11 cellular contexts compared by ENCODE assay signal in genomic region chr2:68971591-68972231, GRCh38. TPM values are rescaled to one million over a fixed set of nuclear protein-coding genes. Genes with fewer than 3 reads are reported as not detected.
A peak's percentile ranks its signal among the peaks of the same experiment; 100 is the strongest.
DNase-seq lines count a peak whose midpoint lies in the region; ATAC-seq, FAIRE-seq and TF ChIP-seq lines count a peak whose summit lies in the region.
"Had no signal": no experiment of that assay in that cellular context is flagged by ENCODE, and none has a peak within 500 bp of the region (broad histone marks: within the 10 kb centered on the region; RNA-seq: fewer than 3 reads in every experiment).

No MANE protein-coding gene starts in this region.

- H3K4me3 ChIP-seq in left ventricle myocardium inferior: no peak overlapping the region

- peak; percentile 92 for FAIRE-seq in urothelium cell line (lab: Jason Lieb, UNC)

- H3K9me3 ChIP-seq in left ventricle myocardium inferior (replicated peaks): no peaks in the 10 kb centered on the region

- ATAC-seq in left cardiac atrium (peak; percentile 15 to 32), HG03460 (IDR thresholded peaks at IDR 0.05; ENCODE audit: unreplicated experiment) (no peak)

- DNase-seq in left cardiac atrium (no peak), left ventricle myocardium inferior (no peak), SW 1271 (lab: John Stamatoyannopoulos, UW) (peak; percentile 74 to 83), glomerular endothelial cell (ENCODE audit: extremely low read depth, low read depth, low spot score) (peak; percentile 9), urothelium cell line (ENCODE audit: low spot score) (peak; percentile 91), nucleus accumbens (lab: John Stamatoyannopoulos, UW) (no peak), OCI-M1 (lab: John Stamatoyannopoulos, UW) (no peak)
- DNase-seq: activated CD4-positive, CD25-positive, alpha-beta regulatory T cell treated with anti-CD3 and anti-CD28 coated beads, Interleukin-2, amount 50 U/mL, for 72 hours; CD4-positive, CD25-positive, alpha-beta regulatory T cell; substantia nigra had no signal

- H3K27me3 ChIP-seq in left ventricle myocardium inferior (ENCODE audit: low read depth): peaks cover 12% of the 10 kb centered on the region

- no peaks in the 10 kb centered on the region for H3K36me3 ChIP-seq in left ventricle myocardium inferior

- H3K4me1 ChIP-seq in left ventricle myocardium inferior: peaks cover 2% of the 10 kb centered on the region

- intact Hi-C loops in left cardiac atrium (cut with DNase I) (no loop called here), left ventricle myocardium inferior (cut with micrococcal nuclease) (no loop called here)

- no peak overlapping the region for H3K27ac ChIP-seq in left ventricle myocardium inferior (replicated peaks)

- TF ChIP-seq CTCF in left ventricle myocardium inferior (IDR thresholded peaks at IDR 0.05; ENCODE audit: borderline replicate concordance): no peak

RNA-seq across cellular contexts. Expression of gene GKN1, which starts 2.7 kb away (rescaled TPM):
- not detected for total RNA-seq in left cardiac atrium
- not detected for total RNA-seq in left ventricle myocardium inferior
- not detected in 2 replicates for total RNA-seq in glomerular endothelial cell
- total RNA-seq: CD4-positive, CD25-positive, alpha-beta regulatory T cell had no signal

RNA-seq across cellular contexts. Expression of gene GKN2, which starts 19.0 kb away (rescaled TPM):
- not detected for total RNA-seq in left cardiac atrium
- not detected for total RNA-seq in left ventricle myocardium inferior
- total RNA-seq in glomerular endothelial cell: not detected in 2 replicates
- total RNA-seq: CD4-positive, CD25-positive, alpha-beta regulatory T cell had no signal

RNA-seq across cellular contexts. Expression of gene ANTXR1, which starts 41.3 kb away (rescaled TPM):
- total RNA-seq in left cardiac atrium (10 to 100 TPM; 38.4 to 39.9 TPM), left ventricle myocardium inferior (23.3 TPM), glomerular endothelial cell (43.1 and 46.6 TPM in 2 replicates)
- total RNA-seq: CD4-positive, CD25-positive, alpha-beta regulatory T cell had no signal

Comparison
In these comparisons a context has a peak if more than half of its experiments do, and no peak if none do; other contexts are left out.
1. DNase-seq: peak in SW 1271 (2 of 2), glomerular endothelial cell (single experiment) and urothelium cell line (single experiment); none in left cardiac atrium (single experiment), left ventricle myocardium inferior (single experiment), nucleus accumbens (0 of 56) and OCI-M1 (single experiment).